Comparison of ENCODE assay signal across 27 cellular contexts in the genomic region with DNA sequence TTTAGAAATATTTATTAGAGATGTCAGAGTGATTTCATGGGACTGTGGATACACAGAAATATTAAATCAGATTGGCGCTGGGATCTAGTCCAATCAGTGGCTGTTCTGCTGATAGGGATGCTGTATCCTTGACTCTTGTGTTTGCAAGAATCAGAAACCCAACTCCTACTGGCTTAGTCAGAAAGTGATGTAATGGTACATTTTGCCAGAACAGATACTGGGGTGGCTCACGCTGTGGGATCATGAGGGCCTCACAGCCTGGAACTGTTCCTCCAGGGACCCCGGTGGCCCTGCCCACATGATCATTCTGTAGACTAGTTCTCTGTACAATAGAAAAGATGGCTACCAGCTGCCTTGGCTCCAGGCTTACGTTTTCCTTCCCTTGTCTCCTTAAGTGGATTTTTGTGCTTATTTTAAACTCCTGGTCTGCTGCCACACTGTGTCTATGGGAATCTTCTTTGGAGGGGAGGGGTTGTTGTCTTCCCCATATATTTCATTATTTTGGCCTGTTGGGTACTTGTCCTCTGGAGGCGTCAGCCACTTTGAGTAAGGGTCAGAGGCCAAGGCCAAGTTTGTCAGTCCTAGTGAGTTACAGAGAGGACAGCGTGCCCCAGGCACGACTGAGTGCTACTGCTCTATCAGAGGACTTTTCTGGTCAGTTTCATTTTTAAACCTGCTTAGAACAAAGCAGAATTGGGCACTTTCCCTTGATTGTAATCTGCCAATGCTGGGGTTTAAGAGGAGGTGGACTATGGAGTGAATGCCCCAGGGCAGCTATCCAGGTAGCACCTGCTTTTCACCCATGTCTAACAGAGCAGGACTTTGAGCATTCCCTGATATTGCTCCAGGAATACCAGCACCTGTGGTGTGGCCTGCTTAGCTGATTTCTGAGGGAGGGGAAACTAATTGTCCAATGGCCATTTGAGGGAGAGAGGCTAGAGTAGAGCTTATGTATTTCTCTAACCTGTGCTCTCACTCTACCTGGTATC.
DNase-seq lines count a peak whose midpoint lies in the region; ATAC-seq, FAIRE-seq and TF ChIP-seq lines count a peak whose summit lies in the region.
"Had no signal": no experiment of that assay in that cellular context is flagged by ENCODE, and none has a peak within 500 bp of the region (broad histone marks: within the 10 kb centered on the region; RNA-seq: fewer than 3 reads in every experiment).

No MANE protein-coding gene starts in this region.

- H3K4me1 ChIP-seq in HEK293 (ENCODE audit: control insufficient read depth, insufficient read depth, low read length) = no peaks in the 10 kb centered on the region
- peaks cover 7% of the 10 kb centered on the region for H3K4me1 ChIP-seq in astrocyte (ENCODE audit: insufficient read depth, low read length)
- H3K4me1 ChIP-seq in foreskin keratinocyte = no peaks in the 10 kb centered on the region
- no peaks in the 10 kb centered on the region for H3K4me1 ChIP-seq in small intestine (ENCODE audit: control insufficient read depth in 2 of 2, insufficient read depth in 1 of 2, low read depth in 1 of 2, low read length in 1 of 2)
- H3K4me1 ChIP-seq in trophoblast cell (ENCODE audit: control insufficient read depth in 1 of 2, insufficient read depth in 2 of 2, low read length in 2 of 2) = peaks cover 0 to 2% of the 10 kb centered on the region in 2 experiments
- H3K4me1 ChIP-seq: parathyroid adenoma, right lobe of liver had no signal

- H3K9ac ChIP-seq in astrocyte (ENCODE audit: low read length) (no peak overlapping the region), trophoblast cell (ENCODE audit: low read length) (no peak overlapping the region)
- H3K9ac ChIP-seq: parathyroid adenoma had no signal

- peaks cover 2% of the 10 kb centered on the region for H3K79me1 ChIP-seq in trophoblast cell (ENCODE audit: low read length)

- no peak overlapping the region for H3K27ac Mint-ChIP-seq in astrocyte (ENCODE audit: unreplicated experiment)
- H3K27ac Mint-ChIP-seq: CD8-positive, alpha-beta memory T cell; naive thymus-derived CD8-positive, alpha-beta T cell; stimulated activated naive CD8-positive, alpha-beta T cell treated with anti-CD3 and anti-CD28 coated beads, Interleukin-15, amount 100 ng/mL, for 72 hours; type B pancreatic cell had no signal

- H4K91ac ChIP-seq in trophoblast cell (ENCODE audit: low read depth, low read length) = no peak overlapping the region

- CTCF ChIA-PET in HEK293 (lab: Yijun Ruan, JAX) = no interaction called here

- no peak overlapping the region for H4K12ac ChIP-seq in trophoblast cell (ENCODE audit: low read depth, low read length)

- 41 to 55% (median 53%) methylated on average over 7 of the region's 7 CpGs for WGBS in small intestine, 3 donors
- WGBS in trophoblast cell (ENCODE audit: extremely low coverage, insufficient coverage, insufficient read length) = no CpG with 5 or more reads among the region's 7 CpGs

- no peaks in the 10 kb centered on the region for H3K9me3 ChIP-seq in HEK293 (ENCODE audit: control insufficient read depth, insufficient read depth, low read depth, low read length)
- H3K9me3 ChIP-seq in astrocyte (ENCODE audit: insufficient read depth, low read depth, low read length) = no peaks in the 10 kb centered on the region
- no peaks in the 10 kb centered on the region for H3K9me3 ChIP-seq in small intestine (ENCODE audit: control insufficient read depth, low read depth)
- no peaks in the 10 kb centered on the region for H3K9me3 ChIP-seq in trophoblast cell (ENCODE audit: insufficient read depth, low read depth, low read length)
- H3K9me3 ChIP-seq: heart left ventricle, right lobe of liver, SJCRH30 had no signal

- H3K4ac ChIP-seq in trophoblast cell (ENCODE audit: low read depth, low read length) = no peak overlapping the region

- no peak overlapping the region for H4K8ac ChIP-seq in trophoblast cell (ENCODE audit: low read depth, low read length)

- H3K9me3 Mint-ChIP-seq in astrocyte (ENCODE audit: unreplicated experiment) = peaks cover 3% of the 10 kb centered on the region
- H3K9me3 Mint-ChIP-seq: type B pancreatic cell had no signal

- H3K27ac ChIP-seq in HEK293 (ENCODE audit: extremely low read depth, low read depth, low read length) = no peak overlapping the region
- H3K27ac ChIP-seq in astrocyte (ENCODE audit: low read depth, low read length) = peak overlapping the region; percentile 19
- no peak overlapping the region for H3K27ac ChIP-seq in foreskin keratinocyte
- no peak overlapping the region for H3K27ac ChIP-seq in small intestine (ENCODE audit: low read depth in 1 of 2, low read length in 1 of 2)
- no peak overlapping the region for H3K27ac ChIP-seq in trophoblast cell (ENCODE audit: low read depth, low read length)
- H3K27ac ChIP-seq: heart left ventricle, parathyroid adenoma, right lobe of liver, SJCRH30 had no signal

- H3K27me3 Mint-ChIP-seq in astrocyte (ENCODE audit: low read depth, unreplicated experiment) = no peaks in the 10 kb centered on the region
- H3K27me3 Mint-ChIP-seq: stimulated activated naive CD8-positive, alpha-beta T cell treated with anti-CD3 and anti-CD28 coated beads, Interleukin-15, amount 100 ng/mL, for 72 hours; type B pancreatic cell had no signal

- H3K36me3 ChIP-seq in HEK293 (ENCODE audit: control insufficient read depth in 2 of 2, insufficient read depth in 1 of 2, low read length in 2 of 2) (no peaks in the 10 kb centered on the region), astrocyte (ENCODE audit: insufficient read depth, low read length) (no peaks in the 10 kb centered on the region), small intestine (ENCODE audit: control insufficient read depth in 2 of 2, insufficient read depth in 2 of 2, low read length in 2 of 2) (no peaks in the 10 kb centered on the region), trophoblast cell (ENCODE audit: control insufficient read depth in 1 of 2, insufficient read depth in 2 of 2, low read length in 2 of 2) (peaks cover 0 to 2% of the 10 kb centered on the region in 2 experiments)
- H3K36me3 ChIP-seq: heart left ventricle, right lobe of liver, SJCRH30 had no signal

- peaks cover 21% of the 10 kb centered on the region for H3K4me1 Mint-ChIP-seq in astrocyte (ENCODE audit: low read depth, unreplicated experiment)
- H3K4me1 Mint-ChIP-seq: CD8-positive, alpha-beta memory T cell; naive thymus-derived CD8-positive, alpha-beta T cell; stimulated activated naive CD8-positive, alpha-beta T cell treated with anti-CD3 and anti-CD28 coated beads, Interleukin-15, amount 100 ng/mL, for 72 hours had no signal

- H2BK5ac ChIP-seq in trophoblast cell (ENCODE audit: low read depth, low read length, poor library complexity) = no peak overlapping the region

- H3K18ac ChIP-seq in trophoblast cell (ENCODE audit: low read length) = no peak overlapping the region

- no peak overlapping the region for H2AK5ac ChIP-seq in trophoblast cell (ENCODE audit: low read length)

- ATAC-seq in foreskin keratinocyte = peak; percentile 60
- ATAC-seq: K562; left colon; naive thymus-derived CD8-positive, alpha-beta T cell; right lobe of liver; stimulated activated naive CD8-positive, alpha-beta T cell treated with anti-CD3 and anti-CD28 coated beads, Interleukin-15, amount 100 ng/mL, for 72 hours had no signal

- H3K23ac ChIP-seq in trophoblast cell (ENCODE audit: low read length) = no peak overlapping the region

- H3K14ac ChIP-seq in trophoblast cell (ENCODE audit: low read length) = no peak overlapping the region

- no peak overlapping the region for H2BK120ac ChIP-seq in trophoblast cell (ENCODE audit: insufficient read depth, low read length, poor library complexity)

- H3K4me3 ChIP-seq in HEK293 (ENCODE audit: low read depth, low read length) (no peak overlapping the region), astrocyte (ENCODE audit: insufficient read depth, low read depth, low read length) (no peak overlapping the region), small intestine (ENCODE audit: low read depth in 1 of 2, low read length in 2 of 2) (no peak overlapping the region), trophoblast cell (ENCODE audit: low read depth, low read length) (no peak overlapping the region)
- H3K4me3 ChIP-seq: heart left ventricle, K562, right lobe of liver, SJCRH30 had no signal

- TF ChIP-seq CTCF in HEK293 (tag by site-specific recombination; IDR thresholded peaks at IDR 0.05) = no peak
- no peak for TF ChIP-seq CTCF in astrocyte (IDR thresholded peaks at IDR 0.05; ENCODE audit: insufficient read depth, low read depth, low read length)
- TF ChIP-seq CTCF in foreskin keratinocyte (conservative IDR thresholded peaks at IDR 0.05) = no peak

- no peak overlapping the region for H3K4me3 Mint-ChIP-seq in astrocyte (ENCODE audit: unreplicated experiment)
- H3K4me3 Mint-ChIP-seq: CD8-positive, alpha-beta memory T cell; naive thymus-derived CD8-positive, alpha-beta T cell; stimulated activated naive CD8-positive, alpha-beta T cell treated with anti-CD3 and anti-CD28 coated beads, Interleukin-15, amount 100 ng/mL, for 72 hours; type B pancreatic cell had no signal

- H3K4me2 ChIP-seq in astrocyte (ENCODE audit: low read length) (no peak overlapping the region), trophoblast cell (ENCODE audit: low read length) (no peak overlapping the region)

- no peak for FAIRE-seq in astrocyte (lab: Jason Lieb, UNC)
- FAIRE-seq in small intestine (lab: Jason Lieb, UNC) = no peak
- FAIRE-seq: K562 had no signal

- H2AFZ ChIP-seq in astrocyte (ENCODE audit: low read depth, low read length) (no peak overlapping the region), trophoblast cell (ENCODE audit: insufficient read depth, low read length, poor library complexity) (no peak overlapping the region)
- H2AFZ ChIP-seq: parathyroid adenoma had no signal

- DNase-seq in astrocyte (ENCODE audit: low read depth) (peak; percentile 47), foreskin keratinocyte (no peak), small intestine (peak; percentile 39), trophoblast cell (no peak), middle frontal gyrus (ENCODE audit: extremely low spot score, low spot score) (no peak), NCI-H2196 treated with DMSO at 0.1 percent for 48 hours (lab: John Stamatoyannopoulos, UW; ENCODE audit: unreplicated experiment) (no peak)
- DNase-seq in activated naive CD4-positive, alpha-beta T cell (lab: John Stamatoyannopoulos, UW) = no peak
- DNase-seq: activated CD8-positive, alpha-beta memory T cell treated with anti-CD3 and anti-CD28 coated beads for 24 hours; activated gamma-delta T cell; activated T-cell treated with anti-CD3 and anti-CD28 coated beads, Interleukin-2, amount 50 U/mL, for 1 hour; caudate nucleus; CD8-positive, alpha-beta memory T cell; dermis blood vessel endothelial cell; GDM1; left colon; naive thymus-derived CD8-positive, alpha-beta T cell; NCI-H1417; right lobe of liver; SJCRH30; stimulated activated CD4-positive, alpha-beta T cell treated with anti-CD3 and anti-CD28 coated beads, Interleukin-15, amount 100 ng/mL, for 24 hours; stimulated activated naive CD8-positive, alpha-beta T cell treated with anti-CD3 and anti-CD28 coated beads, Interleukin-15, amount 100 ng/mL, for 72 hours; T-helper 1 cell had no signal

- H4K20me1 ChIP-seq in astrocyte (ENCODE audit: insufficient read depth, low read length) = no peaks in the 10 kb centered on the region

- H3K79me2 ChIP-seq in astrocyte (ENCODE audit: insufficient read depth, low read length) = no peaks in the 10 kb centered on the region
- H3K79me2 ChIP-seq in trophoblast cell (ENCODE audit: control insufficient read depth, insufficient read depth, low read length, poor library complexity) = no peaks in the 10 kb centered on the region
- H3K79me2 ChIP-seq: parathyroid adenoma had no signal

- H3K27me3 ChIP-seq in astrocyte (ENCODE audit: insufficient read depth, low read length) = no peaks in the 10 kb centered on the region
- H3K27me3 ChIP-seq in foreskin keratinocyte = no peaks in the 10 kb centered on the region
- no peaks in the 10 kb centered on the region for H3K27me3 ChIP-seq in small intestine (ENCODE audit: control insufficient read depth in 2 of 2, insufficient read depth in 2 of 2, low read length in 2 of 2)
- H3K27me3 ChIP-seq in trophoblast cell (ENCODE audit: insufficient read depth, low read length) = no peaks in the 10 kb centered on the region
- H3K27me3 ChIP-seq: heart left ventricle, right lobe of liver, SJCRH30 had no signal

- H3K36me3 Mint-ChIP-seq in astrocyte (ENCODE audit: low read depth, unreplicated experiment) = peaks cover 13% of the 10 kb centered on the region
- H3K36me3 Mint-ChIP-seq: CD8-positive, alpha-beta memory T cell; naive thymus-derived CD8-positive, alpha-beta T cell; type B pancreatic cell had no signal

- H2BK12ac ChIP-seq in trophoblast cell (ENCODE audit: low read length) = no peak overlapping the region

- POLR2A ChIA-PET in HEK293 (lab: Yijun Ruan, JAX) = no interaction called here

Comparison
In these comparisons a context has a peak if more than half of its experiments do, and no peak if none do; other contexts are left out.
1. DNase-seq: peak in astrocyte (single experiment) and small intestine (single experiment); none in foreskin keratinocyte (0 of 2), activated naive CD4-positive, alpha-beta T cell (0 of 4), trophoblast cell (0 of 2), middle frontal gyrus (single experiment) and NCI-H2196 treated with DMSO at 0.1 percent for 48 hours (single experiment).